ENCODE assay signal across 24 cellular contexts in the genomic region with DNA sequence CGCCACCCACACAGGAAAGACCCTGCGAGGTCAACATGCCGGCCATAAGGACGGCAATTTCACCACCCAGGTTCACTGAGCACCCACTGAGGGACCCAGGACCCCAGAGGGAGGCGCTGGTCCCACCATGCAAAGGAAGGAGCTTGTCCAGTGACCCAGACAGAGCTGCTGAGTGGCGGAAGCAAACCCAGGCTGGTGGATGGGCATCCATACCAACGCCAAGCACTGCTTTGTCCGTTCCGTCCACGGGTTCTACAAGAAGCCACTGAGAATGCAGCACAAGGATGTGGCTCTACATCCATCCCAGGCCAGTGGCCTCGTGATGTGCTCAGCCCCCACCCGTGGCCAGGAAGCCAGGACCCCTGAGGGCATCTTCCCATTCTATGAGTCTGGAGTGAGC. TPM values are rescaled to one million over a fixed set of nuclear protein-coding genes. Genes with fewer than 3 reads are reported as not detected.
DNase-seq lines count a peak whose midpoint lies in the region; ATAC-seq and TF ChIP-seq lines count a peak whose summit lies in the region.
"Had no signal": no experiment of that assay in that cellular context is flagged by ENCODE, and none has a peak within 500 bp of the region (broad histone marks: within the 10 kb centered on the region; RNA-seq: fewer than 3 reads in every experiment).

No MANE protein-coding gene starts in this region.

- no peak overlapping the region for H2BK5ac ChIP-seq in IMR-90 (ENCODE audit: low read depth, low read length, poor library complexity, severe bottlenecking)

- TF ChIP-seq POLR2A in IMR-90 (IDR thresholded peaks at IDR 0.05; ENCODE audit: low read depth, low read length) = no peak

- 97% methylated on average over 5 of the region's 12 CpGs; no CpG with 5 or more reads in 1 of the 2 experiments for WGBS in IMR-90 (ENCODE audit: extremely low coverage in 2 of 2, insufficient read length in 1 of 2), 2 experiments

- no peak for TF ChIP-seq CTCF in IMR-90 (conservative IDR thresholded peaks at IDR 0.05; ENCODE audit: low read depth, low read length)
- TF ChIP-seq CTCF in nephron progenitor cell (IDR thresholded peaks at IDR 0.05) = no peak

- H3K27me3 Mint-ChIP-seq in T-helper 17 cell = no peaks in the 10 kb centered on the region
- no peaks in the 10 kb centered on the region for H3K27me3 Mint-ChIP-seq in nephron progenitor cell (ENCODE audit: low read depth, poor library complexity)
- H3K27me3 Mint-ChIP-seq: B cell; CD4-positive, alpha-beta memory T cell; CD4-positive, CD25-positive, alpha-beta regulatory T cell; CD8-positive, alpha-beta memory T cell had no signal

- H3K4me2 ChIP-seq in BLaER1 (peak overlapping the region; percentile 14; the same call in 1 of the 2 replicates), IMR-90 (ENCODE audit: low read depth, low read length) (no peak overlapping the region)
- H3K4me2 ChIP-seq: A549 had no signal

- CTCF ChIA-PET in IMR-90 (lab: Yijun Ruan, JAX) = no interaction called here

- H3K18ac ChIP-seq in IMR-90 (ENCODE audit: low read depth, low read length) = no peak overlapping the region

- POLR2A ChIA-PET in IMR-90 (lab: Charles Lee; ENCODE audit: unreplicated experiment) = no interaction called here

- no peak overlapping the region for H4K8ac ChIP-seq in IMR-90 (ENCODE audit: low read depth in 2 of 2, low read length in 2 of 2)

- no peak overlapping the region for H4K91ac ChIP-seq in IMR-90 (ENCODE audit: insufficient read depth, low read depth, low read length)

- no peaks in the 10 kb centered on the region for H3K27me3 ChIP-seq in BLaER1
- no peaks in the 10 kb centered on the region for H3K27me3 ChIP-seq in IMR-90 (ENCODE audit: control insufficient read depth, insufficient read depth, low read length)

- no peaks in the 10 kb centered on the region for H3K9me3 Mint-ChIP-seq in nephron progenitor cell
- H3K9me3 Mint-ChIP-seq: CD4-positive, alpha-beta memory T cell; CD4-positive, CD25-positive, alpha-beta regulatory T cell; CD8-positive, alpha-beta memory T cell had no signal

- peaks cover 32% of the 10 kb centered on the region for H3K4me1 ChIP-seq in BLaER1
- H3K4me1 ChIP-seq in IMR-90 (ENCODE audit: control insufficient read depth, insufficient read depth, low read length) = no peaks in the 10 kb centered on the region
- H3K4me1 ChIP-seq: A549 had no signal

- H3K4me1 Mint-ChIP-seq in T-helper 17 cell = no peaks in the 10 kb centered on the region
- H3K4me1 Mint-ChIP-seq in nephron progenitor cell = no peaks in the 10 kb centered on the region
- H3K4me1 Mint-ChIP-seq: B cell; CD14-positive monocyte; CD4-positive, alpha-beta memory T cell; CD4-positive, CD25-positive, alpha-beta regulatory T cell; CD8-positive, alpha-beta memory T cell had no signal

- H2AFZ ChIP-seq in IMR-90 (replicated peaks; ENCODE audit: low read length, poor library complexity) = peak overlapping the region; percentile 21

- H3K9me3 ChIP-seq in BLaER1 (no peaks in the 10 kb centered on the region), IMR-90 (ENCODE audit: control insufficient read depth, insufficient read depth, low read length) (no peaks in the 10 kb centered on the region), T-helper 17 cell (ENCODE audit: control insufficient read depth, low read length, poor library complexity, severe bottlenecking) (no peaks in the 10 kb centered on the region)
- H3K9me3 ChIP-seq: A549 had no signal

- intact Hi-C loops in IMR-90 (cut with micrococcal nuclease) = no loop called here

- no peak overlapping the region for H2BK20ac ChIP-seq in IMR-90 (ENCODE audit: low read depth, low read length)

- no peak overlapping the region for H3K14ac ChIP-seq in IMR-90 (replicated peaks; ENCODE audit: low read depth, low read length)

- no peak for TF ChIP-seq RAD21 in IMR-90 (IDR thresholded peaks at IDR 0.05; ENCODE audit: low read length)

- dilution Hi-C loops in IMR-90 (cut with HindIII; ENCODE audit: low sequenced_read_pairs, unreplicated experiment) = no loop called here

- no peak overlapping the region for H3K4ac ChIP-seq in IMR-90 (ENCODE audit: low read depth, low read length)

- H3K4me3 Mint-ChIP-seq in T-helper 17 cell = no peak overlapping the region
- H3K4me3 Mint-ChIP-seq in nephron progenitor cell = no peak overlapping the region
- H3K4me3 Mint-ChIP-seq: B cell; CD4-positive, alpha-beta memory T cell; CD8-positive, alpha-beta memory T cell had no signal

- H2AK5ac ChIP-seq in IMR-90 (ENCODE audit: low read depth, low read length) = no peak overlapping the region

- no peak overlapping the region for H2BK120ac ChIP-seq in IMR-90 (ENCODE audit: low read depth, low read length)

- in situ Hi-C loops in IMR-90 (cut with MboI; ENCODE audit: low sequenced_read_pairs) = no loop called here

- no peak overlapping the region for H3K4me3 ChIP-seq in BLaER1
- H3K4me3 ChIP-seq in IMR-90 (ENCODE audit: insufficient read depth, low read depth, low read length) = no peak overlapping the region
- H3K4me3 ChIP-seq: A549 had no signal

- H3K23ac ChIP-seq in IMR-90 (ENCODE audit: low read depth, low read length) = no peak overlapping the region

- H3K36me3 ChIP-seq in BLaER1 = peaks cover 98% of the 10 kb centered on the region
- peaks cover 72% of the 10 kb centered on the region for H3K36me3 ChIP-seq in IMR-90 (ENCODE audit: control insufficient read depth, insufficient read depth, low read length)

- BruUV-seq in IMR-90 (replicated peaks; lab: Mats Ljungman, UMichigan) = no TSS peak

- H3K36me3 Mint-ChIP-seq in T-helper 17 cell (ENCODE audit: low read depth) = peaks cover 4% of the 10 kb centered on the region
- peaks cover 37% of the 10 kb centered on the region for H3K36me3 Mint-ChIP-seq in nephron progenitor cell (ENCODE audit: low read depth)

- H4K20me1 ChIP-seq in BLaER1 (no peaks in the 10 kb centered on the region), IMR-90 (ENCODE audit: insufficient read depth, low read length) (no peaks in the 10 kb centered on the region)

- no peaks in the 10 kb centered on the region; the same call in 1 of the 2 replicates for H3K9me1 ChIP-seq in IMR-90 (ENCODE audit: insufficient read depth, low read length)

- H3K9ac ChIP-seq in BLaER1 (0 out of 2 replicates have a peak overlapping the region, but pooled peaks have one; percentile 3), IMR-90 (ENCODE audit: low read depth, low read length) (no peak overlapping the region)

- H2AK9ac ChIP-seq in IMR-90 (replicated peaks; ENCODE audit: low read depth, low read length, poor library complexity) = peak overlapping the region; percentile 55

- no peak overlapping the region for H2BK15ac ChIP-seq in IMR-90 (ENCODE audit: low read depth, low read length)

- peak overlapping the region; percentile 65 for H3K27ac Mint-ChIP-seq in T-helper 17 cell
- peak overlapping the region; percentile 32 for H3K27ac Mint-ChIP-seq in nephron progenitor cell
- H3K27ac Mint-ChIP-seq: B cell; CD4-positive, alpha-beta memory T cell; CD4-positive, CD25-positive, alpha-beta regulatory T cell had no signal

- no peak overlapping the region for H3K56ac ChIP-seq in IMR-90 (ENCODE audit: extremely low read depth, insufficient read depth, low read length)

- H3K27ac ChIP-seq in BLaER1 (peak overlapping the region; percentile 10; the same call in 1 of the 2 replicates), IMR-90 (ENCODE audit: insufficient read depth, low read length) (no peak overlapping the region)
- H3K27ac ChIP-seq: 22Rv1, A549 had no signal

- no peak overlapping the region for H4K5ac ChIP-seq in IMR-90 (ENCODE audit: low read depth, low read length)

- DNase-seq in IMR-90 (no peak), T-helper 17 cell (no peak), nephron progenitor cell (no peak), dermis blood vessel endothelial cell (no peak), putamen (ENCODE audit: low spot score) (no peak), iPS-NIHi11 (ENCODE audit: low spot score) (no peak)
- DNase-seq: AML-193; C1 segment of cervical spinal cord; CD4-positive, alpha-beta memory T cell; CD4-positive, CD25-positive, alpha-beta regulatory T cell; CD8-positive, alpha-beta memory T cell; COR-L47; DMS 273 treated with DMSO at 0.1 percent for 48 hours; DMS153; DMS53; DMS79; DND-41; GF-D8 had no signal

- ATAC-seq in IMR-90 (ENCODE audit: low read depth) = no peak
- ATAC-seq in T-helper 17 cell = no peak
- ATAC-seq in GM21526 (IDR thresholded peaks at IDR 0.05; ENCODE audit: low FRiP score, unreplicated experiment) = no peak
- ATAC-seq: A549 had no signal

- no peaks in the 10 kb centered on the region; a peak in 2 of 4 replicates for H3K79me1 ChIP-seq in IMR-90 (ENCODE audit: low read depth in 1 of 2, low read length in 2 of 2)

TF ChIP-seq in IMR-90, 13 proteins besides CTCF, POLR2A, EP300 and RAD21:
- TF ChIP-seq MAFK (IDR thresholded peaks at IDR 0.05; ENCODE audit: low read depth, low read length) (no peak), RFX5 (IDR thresholded peaks at IDR 0.05; ENCODE audit: low read depth, low read length) (no peak)

RNA-seq across cellular contexts. Expression of gene GOLGA3, which starts 23.8 kb away (rescaled TPM):
- 99.8 and 102 TPM in 2 replicates for total RNA-seq in IMR-90 (2012; rRNA removed)
- polyA plus RNA-seq in IMR-90 (2012; rRNA removed) = 39.6 and 41.1 TPM in 2 replicates
- 28.7 and 29.9 TPM in 2 replicates for polyA plus RNA-seq in IMR-90 (2012; cell fraction: cytosol; rRNA removed)
- 62.0 and 68.6 TPM in 2 replicates for polyA plus RNA-seq in IMR-90 (2012; cell fraction: nucleus; rRNA removed; ENCODE audit: low replicate concordance)
- total RNA-seq in T-helper 17 cell = 10 to 100 TPM; 44.0 to 45.4 TPM
- 101 and 139 TPM in 2 replicates for total RNA-seq in dermis blood vessel endothelial cell

RNA-seq across cellular contexts. Expression of gene CHFR, which starts 34.9 kb away (rescaled TPM):
- total RNA-seq in IMR-90 (2012; rRNA removed) (11.4 and 13.4 TPM in 2 replicates), T-helper 17 cell (10 to 100 TPM; 91.5 to 94.5 TPM), dermis blood vessel endothelial cell (50.0 and 50.5 TPM in 2 replicates)
- 29.9 and 35.3 TPM in 2 replicates for polyA plus RNA-seq in IMR-90 (2012; rRNA removed)
- polyA plus RNA-seq in IMR-90 (2012; cell fraction: cytosol; rRNA removed) = 18.3 and 22.6 TPM in 2 replicates
- 136 and 171 TPM in 2 replicates for polyA plus RNA-seq in IMR-90 (2012; cell fraction: nucleus; rRNA removed; ENCODE audit: low replicate concordance)
